Comparison of ENCODE assay signal across 23 cellular contexts in the genomic region with DNA sequence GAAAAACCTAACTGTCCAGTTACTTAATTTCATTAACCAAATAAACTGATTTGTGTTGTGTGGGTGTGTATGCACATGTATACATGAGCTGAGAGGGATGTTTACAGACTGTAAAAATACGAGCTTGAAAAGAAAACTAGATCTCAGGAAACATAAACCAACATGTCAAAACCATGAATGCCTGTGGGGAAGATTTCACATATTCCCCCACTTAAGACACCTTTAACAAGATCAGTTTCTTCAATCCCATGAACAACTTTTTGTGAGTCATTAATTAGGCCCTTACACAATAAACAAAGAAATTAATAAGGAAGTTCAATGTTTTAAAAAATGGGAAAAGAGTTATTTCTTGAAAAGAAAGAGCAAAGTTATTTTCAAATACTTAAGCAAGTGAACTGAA.
"Had no signal": no experiment of that assay in that cellular context is flagged by ENCODE, and none has a peak within 500 bp of the region (broad histone marks: within the 10 kb centered on the region; RNA-seq: fewer than 3 reads in every experiment).

No MANE protein-coding gene starts in this region.

- H3K9me3 ChIP-seq: colonic mucosa, esophagus muscularis mucosa, heart right ventricle, left lung, spleen, thoracic aorta, upper lobe of left lung had no signal

- H3K4me2 ChIP-seq: neural progenitor cell had no signal

- H2AFZ ChIP-seq: neural progenitor cell had no signal

- FAIRE-seq: endothelial cell of umbilical vein had no signal

- H3K9me3 Mint-ChIP-seq: activated naive CD8-positive, alpha-beta T cell treated with anti-CD3 and anti-CD28 coated beads for 36 hours; activated T-cell treated with anti-CD3 and anti-CD28 coated beads, Interleukin-2, amount 50 U/mL, for 24 hours; activated T-helper 17 cell treated with anti-CD3 and anti-CD28 coated beads, Interleukin-2, amount 50 U/mL, for 72 hours; effector memory CD8-positive, alpha-beta T cell; naive thymus-derived CD8-positive, alpha-beta T cell had no signal

- H3K4me3 ChIP-seq: colonic mucosa, dorsolateral prefrontal cortex, esophagus muscularis mucosa, heart right ventricle, left lung, lung, neural progenitor cell, spleen, thoracic aorta, upper lobe of left lung had no signal

- H3K36me3 Mint-ChIP-seq: activated naive CD8-positive, alpha-beta T cell treated with anti-CD3 and anti-CD28 coated beads for 36 hours; mesothelial cell of epicardium; naive thymus-derived CD8-positive, alpha-beta T cell; neural progenitor cell had no signal

- H3K27me3 ChIP-seq: esophagus muscularis mucosa, left lung, neural progenitor cell, spleen, upper lobe of left lung had no signal

- DNase-seq: activated naive CD8-positive, alpha-beta T cell treated with anti-CD3 and anti-CD28 coated beads for 36 hours; activated T-cell treated with anti-CD3 and anti-CD28 coated beads, Interleukin-2, amount 50 U/mL, for 24 hours; amygdala; central memory CD4-positive, alpha-beta T cell; colonic mucosa; dorsolateral prefrontal cortex; effector memory CD8-positive, alpha-beta T cell; heart right ventricle; kidney; left lung; naive thymus-derived CD8-positive, alpha-beta T cell; spleen; stimulated activated CD4-positive, alpha-beta T cell treated with anti-CD3 and anti-CD28 coated beads, Interleukin-4, amount 100 ng/mL, for 1 hour; stimulated activated naive CD4-positive, alpha-beta T cell treated with Interleukin-2 at 50 U/mL for 16 hours; T-helper 9 cell; upper lobe of left lung had no signal

- H3K4me1 ChIP-seq: colonic mucosa, esophagus muscularis mucosa, heart right ventricle, left lung, spleen, upper lobe of left lung had no signal

- H3K4me3 Mint-ChIP-seq: activated naive CD8-positive, alpha-beta T cell treated with anti-CD3 and anti-CD28 coated beads for 36 hours; activated T-cell treated with anti-CD3 and anti-CD28 coated beads, Interleukin-2, amount 50 U/mL, for 24 hours; activated T-helper 17 cell treated with anti-CD3 and anti-CD28 coated beads, Interleukin-2, amount 50 U/mL, for 72 hours; effector memory CD8-positive, alpha-beta T cell; mesothelial cell of epicardium; naive thymus-derived CD8-positive, alpha-beta T cell; neural progenitor cell had no signal

- H3K27ac Mint-ChIP-seq: activated naive CD8-positive, alpha-beta T cell treated with anti-CD3 and anti-CD28 coated beads for 36 hours; activated T-cell treated with anti-CD3 and anti-CD28 coated beads, Interleukin-2, amount 50 U/mL, for 24 hours; activated T-helper 17 cell treated with anti-CD3 and anti-CD28 coated beads, Interleukin-2, amount 50 U/mL, for 72 hours; effector memory CD8-positive, alpha-beta T cell; mesothelial cell of epicardium; neural progenitor cell had no signal

- H3K27ac ChIP-seq: colonic mucosa, esophagus muscularis mucosa, heart right ventricle, left lung, neural progenitor cell, spleen, thoracic aorta, upper lobe of left lung had no signal

- H3K27me3 Mint-ChIP-seq: activated naive CD8-positive, alpha-beta T cell treated with anti-CD3 and anti-CD28 coated beads for 36 hours; activated T-helper 17 cell treated with anti-CD3 and anti-CD28 coated beads, Interleukin-2, amount 50 U/mL, for 72 hours; naive thymus-derived CD8-positive, alpha-beta T cell had no signal

- H3K36me3 ChIP-seq: colonic mucosa, esophagus muscularis mucosa, heart right ventricle, left lung, neural progenitor cell, spleen, thoracic aorta, upper lobe of left lung had no signal

- H3K4me1 Mint-ChIP-seq: activated T-helper 17 cell treated with anti-CD3 and anti-CD28 coated beads, Interleukin-2, amount 50 U/mL, for 72 hours; naive thymus-derived CD8-positive, alpha-beta T cell had no signal
